ENCODE assay signal across 23 cellular contexts in the genomic region with DNA sequence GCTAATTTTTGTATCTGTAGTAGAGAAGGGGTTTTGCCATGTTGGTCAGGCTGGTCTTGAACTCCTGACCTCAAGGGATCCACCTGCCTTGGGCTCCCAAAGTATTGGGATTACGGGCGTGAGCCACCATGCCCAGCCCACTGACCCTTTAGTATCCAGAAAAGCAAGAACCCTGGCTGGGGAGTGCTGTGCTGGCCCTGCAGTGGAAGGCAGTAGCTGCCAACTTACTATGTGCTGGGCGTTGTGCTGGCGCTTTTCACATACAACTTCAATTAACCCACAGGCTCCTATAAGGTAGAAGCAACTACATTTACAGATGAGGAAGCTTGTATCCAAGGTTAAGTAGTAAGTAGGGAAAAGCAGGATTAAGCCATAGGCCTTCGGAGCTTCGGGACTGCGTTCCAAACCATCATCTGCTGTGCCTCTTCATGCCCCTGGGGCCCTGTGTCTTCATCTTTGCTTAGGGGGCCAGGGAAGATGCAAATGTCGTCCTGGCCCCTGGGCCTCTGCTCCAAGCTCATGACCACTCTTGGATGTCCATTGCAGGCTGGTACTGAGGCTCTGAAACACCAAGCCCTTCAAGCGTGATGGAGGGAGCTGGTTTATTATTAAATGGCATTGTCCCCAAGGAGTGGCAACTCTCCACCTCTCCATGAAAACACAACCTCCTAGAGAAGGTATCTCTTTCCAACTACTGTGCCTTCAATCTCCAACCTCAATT. TPM values are rescaled to one million over a fixed set of nuclear protein-coding genes. Genes with fewer than 3 reads are reported as not detected.
DNase-seq lines count a peak whose midpoint lies in the region; ATAC-seq and TF ChIP-seq lines count a peak whose summit lies in the region.
"Had no signal": no experiment of that assay in that cellular context is flagged by ENCODE, and none has a peak within 500 bp of the region (broad histone marks: within the 10 kb centered on the region; RNA-seq: fewer than 3 reads in every experiment).

No MANE protein-coding gene starts in this region.

- H3K9me3 ChIP-seq in esophagus squamous epithelium = no peaks in the 10 kb centered on the region
- no peaks in the 10 kb centered on the region for H3K9me3 ChIP-seq in uterus
- H3K9me3 ChIP-seq: Caco-2, HAP-1, SJSA1 had no signal

- intact Hi-C loops in esophagus squamous epithelium (cut with DNase I) = loop anchor here (10.0 kb wide), 1 partner anchor 171 kb away; a partner anchor contains a TSS
- intact Hi-C loops in uterus (cut with DNase I; ENCODE audit: low total_unique reads) = loop anchor here (10.0 kb wide), 2 partner anchors 109 to 171 kb away; a partner anchor contains a TSS

- H3K4me3 ChIP-seq in esophagus squamous epithelium = no peak overlapping the region
- no peak overlapping the region for H3K4me3 ChIP-seq in uterus
- H3K4me3 ChIP-seq: HAP-1, SJSA1 had no signal

- no peak for TF ChIP-seq CTCF in VCaP (conservative IDR thresholded peaks at IDR 0.05)
- no peak for TF ChIP-seq CTCF in esophagus squamous epithelium (IDR thresholded peaks at IDR 0.05)
- TF ChIP-seq CTCF in uterus (IDR thresholded peaks at IDR 0.05) = no peak

- ATAC-seq in HG03565 (IDR thresholded peaks at IDR 0.05; ENCODE audit: unreplicated experiment) = no peak
- ATAC-seq: CD8-positive, alpha-beta T cell; Right ventricle myocardium inferior had no signal

- peak; percentile 30 for DNase-seq in activated CD8-positive, alpha-beta memory T cell treated with anti-CD3 and anti-CD28 coated beads, Interleukin-2, amount 50 U/mL, for 48 hours
- no peak for DNase-seq in activated CD8-positive, alpha-beta memory T cell treated with anti-CD3 and anti-CD28 coated beads for 24 hours
- DNase-seq in esophagus squamous epithelium (lab: John Stamatoyannopoulos, UW) (no peak), uterus (no peak)
- DNase-seq in stimulated activated CD4-positive, alpha-beta T cell treated with anti-CD3 and anti-CD28 coated beads, Interleukin-2, amount 100 ng/mL, for 24 hours = no peak
- DNase-seq: Caco-2; CD8-positive, alpha-beta T cell; GOT3; IMR-90; NCI-H1048; NCI-H1417 treated with DMSO at 0.1 percent for 48 hours; NCI-H1694 treated with DMSO at 0.1 percent for 48 hours; NCI-H2081; NCI-H2227 treated with DMSO at 0.1 percent for 48 hours; NCI-H526 treated with DMSO at 0.1 percent for 48 hours had no signal

- H3K27ac ChIP-seq in VCaP (peak overlapping the region; percentile 94), esophagus squamous epithelium (peak overlapping the region in 3 of 4 donors; percentile 29 to 86 (median 42)), uterus (peak overlapping the region; percentile 90 to 95)
- H3K27ac ChIP-seq: 22Rv1, C4-2B, KMS-11, SJSA1 had no signal

- H3K27me3 ChIP-seq in esophagus squamous epithelium (no peaks in the 10 kb centered on the region), uterus (no peaks in the 10 kb centered on the region)
- H3K27me3 ChIP-seq: SJSA1 had no signal

- no peak for TF ChIP-seq POLR2A in esophagus squamous epithelium (IDR thresholded peaks at IDR 0.05)
- no peak for TF ChIP-seq POLR2A in uterus (IDR thresholded peaks at IDR 0.05)

- 82 to 87% methylated on average over 5 to 7 of the region's 9 CpGs for WGBS in esophagus squamous epithelium, 2 donors

- peaks cover 29 to 78% (median 47%) of the 10 kb centered on the region in 3 donors for H3K4me1 ChIP-seq in esophagus squamous epithelium
- peaks cover 23 to 25% of the 10 kb centered on the region in 2 donors for H3K4me1 ChIP-seq in uterus
- H3K4me1 ChIP-seq: Caco-2 had no signal

- peaks cover 0 to 25% (median 5%) of the 10 kb centered on the region in 3 donors for H3K36me3 ChIP-seq in esophagus squamous epithelium
- no peaks in the 10 kb centered on the region for H3K36me3 ChIP-seq in uterus

RNA-seq across cellular contexts. Expression of a gene that starts 8.7 kb away (rescaled TPM):
- total RNA-seq in esophagus squamous epithelium = 1 to 10 TPM; 3.6 to 5.6 (median 3.9) TPM
- total RNA-seq in uterus = 1 to 10 TPM; 5.1 to 7.4 (median 5.5) TPM

RNA-seq across cellular contexts. Expression of a gene that starts 33.2 kb away (rescaled TPM):
- total RNA-seq in esophagus squamous epithelium = 10 to 100 TPM; 15.8 to 27.1 (median 20.6) TPM
- total RNA-seq in uterus = 10 to 100 TPM in 2 of 4 donors, 1 to 10 TPM in 2; 3.6 to 26.8 (median 12.2) TPM

Comparison
In these comparisons a context has a peak if more than half of its experiments do, and no peak if none do; other contexts are left out.
1. H3K27ac ChIP-seq: peak in every context shown above with its lines; median percentile 94 in VCaP; 92 in uterus; 42 in esophagus squamous epithelium.